ENCODE assay signal across 15 cellular contexts in genomic region chr2:61530365-61531148, GRCh38. TPM values are rescaled to one million over a fixed set of nuclear protein-coding genes. Genes with fewer than 3 reads are reported as not detected.
DNase-seq lines count a peak whose midpoint lies in the region; ATAC-seq and TF ChIP-seq lines count a peak whose summit lies in the region.
"Had no signal": no experiment of that assay in that cellular context is flagged by ENCODE, and none has a peak within 500 bp of the region (broad histone marks: within the 10 kb centered on the region; RNA-seq: fewer than 3 reads in every experiment).

No MANE protein-coding gene starts in this region.

- no peaks in the 10 kb centered on the region for H3K27me3 ChIP-seq in H9 (ENCODE audit: insufficient read depth, low read length)

- H4K20me1 ChIP-seq in H9 (ENCODE audit: control insufficient read depth, insufficient read depth, insufficient read length): no peaks in the 10 kb centered on the region

- no peak overlapping the region for H4K8ac ChIP-seq in H9 (replicated peaks; ENCODE audit: insufficient read length, low read depth, low read length)

- no peak for DNase-seq in T-helper 2 cell treated with Interferon-gamma antibody and Interleukin-4, amounts not matched to agents 5 μg/mL and 100 μg/mL, for 36 hours (ENCODE audit: low spot score)
- DNase-seq in T-helper 2 cell (no peak), H9 (no peak), NCI-H2029 (lab: John Stamatoyannopoulos, UW) (no peak)
- no peak for DNase-seq in activated naive CD8-positive, alpha-beta T cell treated with anti-CD3 and anti-CD28 coated beads, Interleukin-2, amount 10 ng/mL, durations not matched to agents 7 days and 5 days
- DNase-seq in stimulated activated naive CD4-positive, alpha-beta T cell (lab: John Stamatoyannopoulos, UW): no peak
- DNase-seq in effector CD4-positive, alpha-beta T cell: no peak
- DNase-seq: 8988T; activated CD4-positive, alpha-beta T cell treated with anti-CD3 and anti-CD28 coated beads for 1 hour; effector CD8-positive, alpha-beta T cell; islet precursor cell; NK-92 treated with Interleukin-12 subunit alpha and Interleukin-12 subunit beta, amount 100 ng/mL, for 24 hours; substantia nigra had no signal

- H3K4ac ChIP-seq in H9 (ENCODE audit: low read depth, low read length): no peak overlapping the region

- H3K4me2 ChIP-seq in H9 (ENCODE audit: insufficient read depth, insufficient read length, low read length): no peak overlapping the region

- H2AK5ac ChIP-seq in H9 (ENCODE audit: insufficient read length, low read length): no peak overlapping the region

- no peaks in the 10 kb centered on the region for H3K23me2 ChIP-seq in H9 (ENCODE audit: insufficient read length, low read depth, low read length, poor library complexity, severe bottlenecking)

- peaks cover 73% of the 10 kb centered on the region for H3K79me2 ChIP-seq in H9 (ENCODE audit: insufficient read depth, low read length)

- no peak overlapping the region for H2BK12ac ChIP-seq in H9 (ENCODE audit: insufficient read length, low read depth, low read length)

- no peaks in the 10 kb centered on the region for H3K9me3 ChIP-seq in H9 (ENCODE audit: control insufficient read depth, low read depth, low read length)

- no peaks in the 10 kb centered on the region for H3K79me1 ChIP-seq in H9 (ENCODE audit: insufficient read depth, low read depth, low read length, poor library complexity, severe bottlenecking)

- no peaks in the 10 kb centered on the region for H3K9me3 Mint-ChIP-seq in T-helper 2 cell treated with Interferon-gamma antibody and Interleukin-4, amounts not matched to agents 5 μg/mL and 100 μg/mL, for 36 hours
- no peaks in the 10 kb centered on the region for H3K9me3 Mint-ChIP-seq in H9
- no peaks in the 10 kb centered on the region for H3K9me3 Mint-ChIP-seq in activated naive CD8-positive, alpha-beta T cell treated with anti-CD3 and anti-CD28 coated beads, Interleukin-2, amount 10 ng/mL, durations not matched to agents 7 days and 5 days
- peaks cover 2% of the 10 kb centered on the region for H3K9me3 Mint-ChIP-seq in nephron
- H3K9me3 Mint-ChIP-seq: activated T-helper 1 cell treated with anti-CD3 and anti-CD28 coated beads, Interleukin-12 subunit alpha, Interleukin-12 subunit beta, Interleukin-2, Interleukin-4 antibody, amounts not matched to agents 30 ng/mL and 10 ng/mL and 1 ng/mL, durations not matched to agents 14 hours and 24 hours and 36 hours had no signal

- H4K5ac ChIP-seq in H9 (ENCODE audit: insufficient read length, low read depth, low read length): no peak overlapping the region

- TF ChIP-seq CTCF in H9 (conservative IDR thresholded peaks at IDR 0.05) (no peak), nephron (IDR thresholded peaks at IDR 0.05; ENCODE audit: unreplicated experiment in 3 of 3) (no peak)

- H2BK5ac ChIP-seq in H9 (ENCODE audit: insufficient read length, low read length): no peak overlapping the region

- H3K23ac ChIP-seq in H9 (ENCODE audit: insufficient read length, low read depth, low read length): no peak overlapping the region

- H3K36me3 Mint-ChIP-seq in T-helper 2 cell treated with Interferon-gamma antibody and Interleukin-4, amounts not matched to agents 5 μg/mL and 100 μg/mL, for 36 hours (ENCODE audit: low read depth): peaks cover 27% of the 10 kb centered on the region
- peaks cover 21 to 75% (median 55%) of the 10 kb centered on the region in 3 experiments for H3K36me3 Mint-ChIP-seq in H9 (ENCODE audit: insufficient read depth in 1 of 3, low read depth in 3 of 3)
- peaks cover 17% of the 10 kb centered on the region for H3K36me3 Mint-ChIP-seq in activated naive CD8-positive, alpha-beta T cell treated with anti-CD3 and anti-CD28 coated beads, Interleukin-2, amount 10 ng/mL, durations not matched to agents 7 days and 5 days
- H3K36me3 Mint-ChIP-seq in nephron (ENCODE audit: low read depth): peaks cover 40% of the 10 kb centered on the region

- H3K27me3 Mint-ChIP-seq in T-helper 2 cell treated with Interferon-gamma antibody and Interleukin-4, amounts not matched to agents 5 μg/mL and 100 μg/mL, for 36 hours (ENCODE audit: low read depth): no peaks in the 10 kb centered on the region
- H3K27me3 Mint-ChIP-seq in H9 (ENCODE audit: low read depth) (no peaks in the 10 kb centered on the region), nephron (ENCODE audit: low read depth) (no peaks in the 10 kb centered on the region)
- no peaks in the 10 kb centered on the region for H3K27me3 Mint-ChIP-seq in activated naive CD8-positive, alpha-beta T cell treated with anti-CD3 and anti-CD28 coated beads, Interleukin-2, amount 10 ng/mL, durations not matched to agents 7 days and 5 days

- POLR2A ChIA-PET in activated naive CD8-positive, alpha-beta T cell treated with anti-CD3 and anti-CD28 coated beads, Interleukin-2, amount 10 ng/mL, durations not matched to agents 7 days and 5 days (lab: Charles Lee): interaction anchor here (0.6 to 1.2 kb wide), 3 partner anchors 8 to 130 kb away, joined by 3 to 6 read pairs (median 3); no protein-coding TSS in a partner anchor

- H3K56ac ChIP-seq in H9 (ENCODE audit: insufficient read length, low read depth, low read length): no peak overlapping the region

- H3K9ac ChIP-seq in H9 (ENCODE audit: extremely low read depth, insufficient read length, low read length): no peak overlapping the region

- no peak overlapping the region for H2AFZ ChIP-seq in H9 (ENCODE audit: low read length)

- H3K4me3 Mint-ChIP-seq in T-helper 2 cell treated with Interferon-gamma antibody and Interleukin-4, amounts not matched to agents 5 μg/mL and 100 μg/mL, for 36 hours: peak overlapping the region; percentile 15
- no peak overlapping the region; a peak in 1 of 5 replicates for H3K4me3 Mint-ChIP-seq in H9
- peak overlapping the region; percentile 9 for H3K4me3 Mint-ChIP-seq in activated naive CD8-positive, alpha-beta T cell treated with anti-CD3 and anti-CD28 coated beads, Interleukin-2, amount 10 ng/mL, durations not matched to agents 7 days and 5 days
- H3K4me3 Mint-ChIP-seq in nephron: no peak overlapping the region
- H3K4me3 Mint-ChIP-seq: activated T-helper 1 cell treated with anti-CD3 and anti-CD28 coated beads, Interleukin-12 subunit alpha, Interleukin-12 subunit beta, Interleukin-2, Interleukin-4 antibody, amounts not matched to agents 30 ng/mL and 10 ng/mL and 1 ng/mL, durations not matched to agents 14 hours and 24 hours and 36 hours had no signal

- no peak overlapping the region for H4K91ac ChIP-seq in H9 (ENCODE audit: insufficient read length, low read depth, low read length)

- ATAC-seq in activated naive CD8-positive, alpha-beta T cell treated with anti-CD3 and anti-CD28 coated beads, Interleukin-2, amount 10 ng/mL, durations not matched to agents 7 days and 5 days (ENCODE audit: low read depth): no peak

- H3K18ac ChIP-seq in H9 (ENCODE audit: insufficient read length, low read depth, low read length): no peak overlapping the region

- H3K14ac ChIP-seq in H9 (ENCODE audit: insufficient read depth, low read length): no peak overlapping the region

- H3K27ac Mint-ChIP-seq in T-helper 2 cell treated with Interferon-gamma antibody and Interleukin-4, amounts not matched to agents 5 μg/mL and 100 μg/mL, for 36 hours: no peak overlapping the region
- H3K27ac Mint-ChIP-seq in H9 (peak overlapping the region in 2 of 3 experiments; percentile 62 to 72; a peak in 3 of 7 replicates), nephron (peak overlapping the region in 2 of 3 experiments; percentile 51 to 59)
- H3K27ac Mint-ChIP-seq in activated naive CD8-positive, alpha-beta T cell treated with anti-CD3 and anti-CD28 coated beads, Interleukin-2, amount 10 ng/mL, durations not matched to agents 7 days and 5 days: no peak overlapping the region

- H3T11ph ChIP-seq in H9 (ENCODE audit: low read length): no peak overlapping the region

- H2BK20ac ChIP-seq in H9 (ENCODE audit: low read depth, low read length, poor library complexity, severe bottlenecking): no peak overlapping the region

- no peak overlapping the region for H2BK120ac ChIP-seq in H9 (ENCODE audit: low read depth, low read length, poor library complexity, severe bottlenecking)

- H2BK15ac ChIP-seq in H9 (ENCODE audit: low read depth, low read length): no peak overlapping the region

- no peaks in the 10 kb centered on the region for H3K4me1 ChIP-seq in H9 (ENCODE audit: insufficient read depth, low read length)

- WGBS in H9 (ENCODE audit: extremely low coverage, insufficient read length, low lambda C conversion rate): no CpG with 5 or more reads among the region's 3 CpGs

- H3K27ac ChIP-seq in H9 (ENCODE audit: insufficient read length, low read depth, low read length): no peak overlapping the region

- H3K4me1 Mint-ChIP-seq in T-helper 2 cell treated with Interferon-gamma antibody and Interleukin-4, amounts not matched to agents 5 μg/mL and 100 μg/mL, for 36 hours (ENCODE audit: low read depth): peaks cover 46% of the 10 kb centered on the region
- H3K4me1 Mint-ChIP-seq in H9: peaks cover 32 to 50% of the 10 kb centered on the region in 2 experiments
- H3K4me1 Mint-ChIP-seq in activated naive CD8-positive, alpha-beta T cell treated with anti-CD3 and anti-CD28 coated beads, Interleukin-2, amount 10 ng/mL, durations not matched to agents 7 days and 5 days: peaks cover 41% of the 10 kb centered on the region
- H3K4me1 Mint-ChIP-seq in nephron: peaks cover 30% of the 10 kb centered on the region

RNA-seq across cellular contexts. Expression of gene XPO1, which starts 7.6 kb away (rescaled TPM):
- 318 and 320 TPM in 2 replicates for total RNA-seq in H9 (2021)
- 100 to 1,000 TPM; 197 to 208 TPM for total RNA-seq in activated naive CD8-positive, alpha-beta T cell treated with anti-CD3 and anti-CD28 coated beads, Interleukin-2, amount 10 ng/mL, durations not matched to agents 7 days and 5 days

RNA-seq across cellular contexts. Expression of gene USP34, which starts 59.7 kb away (rescaled TPM):
- total RNA-seq in H9 (2021): 84.3 and 93.9 TPM in 2 replicates
- total RNA-seq in activated naive CD8-positive, alpha-beta T cell treated with anti-CD3 and anti-CD28 coated beads, Interleukin-2, amount 10 ng/mL, durations not matched to agents 7 days and 5 days: 100 to 1,000 TPM; 109 to 111 TPM

Comparison
In these comparisons a context has a peak if more than half of its experiments do, and no peak if none do; other contexts are left out.
1. H3K27ac Mint-ChIP-seq: peak in H9 (2 of 3) and nephron (2 of 3); none in T-helper 2 cell treated with Interferon-gamma antibody and Interleukin-4, amounts not matched to agents 5 μg/mL and 100 μg/mL, for 36 hours (single experiment) and activated naive CD8-positive, alpha-beta T cell treated with anti-CD3 and anti-CD28 coated beads, Interleukin-2, amount 10 ng/mL, durations not matched to agents 7 days and 5 days (single experiment).
2. H3K4me3 Mint-ChIP-seq: peak in T-helper 2 cell treated with Interferon-gamma antibody and Interleukin-4, amounts not matched to agents 5 μg/mL and 100 μg/mL, for 36 hours (single experiment) and activated naive CD8-positive, alpha-beta T cell treated with anti-CD3 and anti-CD28 coated beads, Interleukin-2, amount 10 ng/mL, durations not matched to agents 7 days and 5 days (single experiment); none in H9 (0 of 2) and nephron (0 of 3).